In genomic region chr16:28532940-28533647, GRCh38 we compare ENCODE assay signal across 14 cellular contexts. TPM values are rescaled to one million over a fixed set of nuclear protein-coding genes. Genes with fewer than 3 reads are reported as not detected.
DNase-seq lines count a peak whose midpoint lies in the region; ATAC-seq and TF ChIP-seq lines count a peak whose summit lies in the region.
"Had no signal": no experiment of that assay in that cellular context is flagged by ENCODE, and none has a peak within 500 bp of the region (broad histone marks: within the 10 kb centered on the region; RNA-seq: fewer than 3 reads in every experiment).

No MANE protein-coding gene starts in this region.

- H3K4me3 ChIP-seq in right atrium auricular region (no peak overlapping the region), colonic mucosa (no peak overlapping the region), vagina (no peak overlapping the region)
- H3K4me3 ChIP-seq: HAP-1 had no signal

- H3K27ac ChIP-seq in right atrium auricular region (peak overlapping the region; percentile 34 to 68), colonic mucosa (peak overlapping the region; percentile 54), vagina (peak overlapping the region; percentile 37)

- H3K36me3 Mint-ChIP-seq in nephron (ENCODE audit: low read depth), result no peaks in the 10 kb centered on the region

- H3K27me3 Mint-ChIP-seq in nephron (ENCODE audit: low read depth), result peaks cover 5% of the 10 kb centered on the region

- no peak for TF ChIP-seq POLR2A in vagina (IDR thresholded peaks at IDR 0.05)

- no peaks in the 10 kb centered on the region for H3K9me3 Mint-ChIP-seq in nephron

- peak overlapping the region in 2 of 3 experiments; percentile 23 to 58 for H3K4me3 Mint-ChIP-seq in nephron

- H3K9me3 ChIP-seq in right atrium auricular region (no peaks in the 10 kb centered on the region), colonic mucosa (no peaks in the 10 kb centered on the region), vagina (no peaks in the 10 kb centered on the region)
- H3K9me3 ChIP-seq: HAP-1 had no signal

- peaks cover 21% of the 10 kb centered on the region for H3K36me3 ChIP-seq in right atrium auricular region
- no peaks in the 10 kb centered on the region for H3K36me3 ChIP-seq in colonic mucosa
- peaks cover 0 to 4% of the 10 kb centered on the region in 2 donors for H3K36me3 ChIP-seq in vagina
- H3K36me3 ChIP-seq: HAP-1 had no signal

- peaks cover 22% of the 10 kb centered on the region for H3K4me1 Mint-ChIP-seq in nephron

- no peak overlapping the region for H3K27ac Mint-ChIP-seq in nephron

- DNase-seq in right atrium auricular region (ENCODE audit: low spot score) (no peak), Right ventricle myocardium inferior (ENCODE audit: missing footprints) (no peak), colonic mucosa (no peak), vagina (ENCODE audit: extremely low spot score in 2 of 2) (no peak), NCI-H748 treated with DMSO at 0.1 percent for 48 hours (lab: John Stamatoyannopoulos, UW) (no peak)
- no peak for DNase-seq in activated effector memory CD4-positive, alpha-beta T cell treated with Interleukin-2 at 50 U/mL for 16 hours
- DNase-seq: activated naive CD4-positive, alpha-beta T cell treated with anti-CD3 and anti-CD28 coated beads, Interleukin-2, amount 50 U/mL, for 16 hours; DND-41; occipital lobe had no signal

- H3K27me3 ChIP-seq in right atrium auricular region (no peaks in the 10 kb centered on the region), colonic mucosa (no peaks in the 10 kb centered on the region), vagina (no peaks in the 10 kb centered on the region)

- TF ChIP-seq CTCF in right atrium auricular region (IDR thresholded peaks at IDR 0.05) (no peak), colonic mucosa (IDR thresholded peaks at IDR 0.05) (no peak), nephron (IDR thresholded peaks at IDR 0.05; ENCODE audit: unreplicated experiment in 3 of 3) (no peak), vagina (IDR thresholded peaks at IDR 0.05) (no peak)

- intact Hi-C loops in Right ventricle myocardium inferior (cut with DNase I), result no loop called here
- intact Hi-C loops in colonic mucosa (cut with DNase I), result no loop called here
- intact Hi-C loops in vagina (cut with DNase I), result no loop called here

- peaks cover 0 to 31% of the 10 kb centered on the region in 2 donors for H3K4me1 ChIP-seq in right atrium auricular region
- peaks cover 13% of the 10 kb centered on the region for H3K4me1 ChIP-seq in colonic mucosa
- peaks cover 22% of the 10 kb centered on the region for H3K4me1 ChIP-seq in vagina
- H3K4me1 ChIP-seq: HAP-1 had no signal

- ATAC-seq in Right ventricle myocardium inferior, result no peak
- no peak for ATAC-seq in GM21576 (IDR thresholded peaks at IDR 0.05; ENCODE audit: unreplicated experiment)

- no peak overlapping the region for H3K9ac ChIP-seq in colonic mucosa (ENCODE audit: low read depth in 2 of 2, low read length in 2 of 2)

RNA-seq across cellular contexts. Expression of gene NUPR1, which starts 5.7 kb away (rescaled TPM):
- total RNA-seq in right atrium auricular region (10 to 100 TPM; 12.4 to 26.9 TPM), Right ventricle myocardium inferior (49.6 TPM), colonic mucosa (100 to 1,000 TPM in 1 of 2 donors, 10 to 100 TPM in 1; 87.0 to 128 TPM), vagina (62.1 TPM)

RNA-seq across cellular contexts. Expression of gene SGF29, which starts 20.6 kb away (rescaled TPM):
- total RNA-seq in right atrium auricular region, result 10 to 100 TPM; 14.2 to 21.8 TPM
- total RNA-seq in Right ventricle myocardium inferior, result 20.2 TPM
- 10 to 100 TPM; 17.4 to 19.3 TPM for total RNA-seq in colonic mucosa
- total RNA-seq in vagina, result 16.5 TPM

RNA-seq across cellular contexts. Expression of gene IL27, which starts 26.5 kb away (rescaled TPM):
- total RNA-seq in right atrium auricular region (not detected), Right ventricle myocardium inferior (not detected), colonic mucosa (not detected), vagina (not detected)
- total RNA-seq: M059J, occipital lobe, subcutaneous adipose tissue had no signal

RNA-seq across cellular contexts. Expression of gene APOBR, which starts 38.7 kb away (rescaled TPM):
- total RNA-seq in right atrium auricular region (1 to 10 TPM in 1 of 2 donors, under 1 TPM in 1; 0.78 to 2.0 TPM), Right ventricle myocardium inferior (0.51 TPM), colonic mucosa (10 to 100 TPM; 60.8 to 87.4 TPM), vagina (2.5 TPM)
- total RNA-seq: M059J, occipital lobe had no signal

RNA-seq across cellular contexts. Expression of gene CLN3, which starts 41.2 kb away (rescaled TPM):
- total RNA-seq in right atrium auricular region (10 to 100 TPM; 16.5 to 16.9 TPM), Right ventricle myocardium inferior (14.8 TPM), colonic mucosa (100 to 1,000 TPM; 101 to 123 TPM), vagina (22.8 TPM)
